Comparison of ENCODE assay signal across 8 cellular contexts in the genomic region with DNA sequence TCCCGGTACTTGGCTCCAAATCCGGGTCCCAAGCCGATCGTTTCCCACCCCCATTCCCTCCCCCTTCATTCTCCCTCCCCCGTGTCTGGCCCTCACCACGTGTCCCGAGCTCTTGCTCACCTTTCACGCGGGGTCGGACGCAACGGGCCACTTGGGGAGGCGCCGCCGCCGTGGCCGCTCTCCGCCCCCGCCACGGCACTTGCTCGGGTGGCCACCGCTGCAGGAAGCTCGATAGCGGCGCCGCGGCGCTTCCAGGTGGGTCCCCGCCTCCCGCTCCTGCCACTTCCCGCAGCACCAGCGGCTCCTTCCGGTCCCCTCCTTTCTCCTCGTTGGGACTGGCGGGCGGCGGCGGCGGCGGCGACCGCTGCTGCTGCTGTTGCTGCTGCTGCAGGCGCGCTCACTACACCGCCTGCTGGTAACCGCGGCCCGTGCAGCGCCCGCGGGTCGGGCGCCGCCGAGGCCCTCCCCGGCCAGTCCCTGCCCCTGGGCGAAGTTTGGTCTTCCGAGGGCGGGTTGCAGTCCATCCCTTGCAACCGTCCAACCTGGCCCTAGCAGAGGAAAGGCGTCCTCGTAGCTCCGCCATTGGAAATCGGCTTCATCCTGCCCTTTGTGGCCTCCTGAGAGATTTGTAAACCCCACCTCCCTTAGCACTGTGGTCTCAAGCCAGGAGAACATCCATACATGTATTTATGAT. TPM values are rescaled to one million over a fixed set of nuclear protein-coding genes. Genes with fewer than 3 reads are reported as not detected.
DNase-seq lines count a peak whose midpoint lies in the region; ATAC-seq and TF ChIP-seq lines count a peak whose summit lies in the region.

No MANE protein-coding gene starts in this region.

- H3K9me3 ChIP-seq in liver (ENCODE audit: control insufficient read depth in 4 of 4, low read length in 3 of 4), result no peaks in the 10 kb centered on the region

- peaks cover 0 to 1% (median 0%) of the 10 kb centered on the region in 7 donors for H3K9me3 Mint-ChIP-seq in CD14-positive monocyte
- H3K9me3 Mint-ChIP-seq in activated CD4-positive, alpha-beta T cell treated with anti-CD3 and anti-CD28 coated beads, Interleukin-2, amount 10 ng/mL, durations not matched to agents 7 days and 5 days, result no peaks in the 10 kb centered on the region

- H3K4me1 ChIP-seq in liver (ENCODE audit: control insufficient read depth in 4 of 4, insufficient read depth in 4 of 4, low read length in 3 of 4), result peaks cover 7 to 36% (median 23%) of the 10 kb centered on the region in 4 donors

- H3K27me3 ChIP-seq in liver (ENCODE audit: control insufficient read depth in 4 of 4, insufficient read depth in 4 of 4, low read length in 3 of 4), result no peaks in the 10 kb centered on the region

- DNase-seq in CD14-positive monocyte (ENCODE audit: low spot score), result peak; percentile 88
- peak; percentile 90 to 94 for DNase-seq in NCI-H526 (lab: John Stamatoyannopoulos, UW)
- peak; percentile 92 for DNase-seq in activated CD4-positive, alpha-beta T cell treated with anti-CD3 and anti-CD28 coated beads, Interleukin-2, amount 10 ng/mL, durations not matched to agents 7 days and 5 days
- peak; percentile 86 for DNase-seq in dedifferentiated amniotic fluid mesenchymal stem cell (ENCODE audit: extremely low spot score)
- peak; percentile 92 for DNase-seq in stimulated activated CD4-positive, alpha-beta T cell treated with anti-CD3 and anti-CD28 coated beads, Interleukin-4, amount 100 ng/mL, for 1 hour

- peak overlapping the region; percentile 99 to 100 for H3K27ac ChIP-seq in liver (ENCODE audit: low read depth in 1 of 2, low read length in 2 of 2)

- intact Hi-C loops in CD14-positive monocyte (cut with micrococcal nuclease), result loop anchor here (5.0 to 10.0 kb wide), 2 partner anchors 72 to 466 kb away; partner anchors contain the start of genes PIGK (in 1 of the 2) and USP33 (in 1 of the 2)

- CTCF ChIA-PET in activated CD4-positive, alpha-beta T cell treated with anti-CD3 and anti-CD28 coated beads, Interleukin-2, amount 10 ng/mL, durations not matched to agents 7 days and 5 days (lab: Charles Lee), result interaction anchor here (0.6 to 1.9 kb wide), 18 partner anchors 10 to 431 kb away, joined by 3 to 11 read pairs (median 3); partner anchors contain the start of genes DNAJB4 and MIGA1

- peaks cover 42% of the 10 kb centered on the region for H3K4me1 Mint-ChIP-seq in CD14-positive monocyte
- H3K4me1 Mint-ChIP-seq in activated CD4-positive, alpha-beta T cell treated with anti-CD3 and anti-CD28 coated beads, Interleukin-2, amount 10 ng/mL, durations not matched to agents 7 days and 5 days, result peaks cover 34% of the 10 kb centered on the region

- POLR2A ChIA-PET in activated CD4-positive, alpha-beta T cell treated with anti-CD3 and anti-CD28 coated beads, Interleukin-2, amount 10 ng/mL, durations not matched to agents 7 days and 5 days (lab: Charles Lee), result no interaction called here

- TF ChIP-seq CTCF in CD14-positive monocyte (IDR thresholded peaks at IDR 0.05), result peak; percentile 88
- peak; percentile 88 for TF ChIP-seq CTCF in liver (IDR thresholded peaks at IDR 0.05; ENCODE audit: low read depth, low read length, missing input control)

- H3K9ac ChIP-seq in liver (ENCODE audit: low read depth in 1 of 2, low read length in 2 of 2), result peak overlapping the region; percentile 60 to 78

- ATAC-seq in GM19351 (IDR thresholded peaks at IDR 0.05; ENCODE audit: unreplicated experiment) (peak; percentile 73), HG03520 (IDR thresholded peaks at IDR 0.05; ENCODE audit: unreplicated experiment) (peak; percentile 71)

- peak overlapping the region; percentile 65 to 93 (median 91) for H3K4me3 ChIP-seq in liver (ENCODE audit: low read depth in 1 of 3, low read length in 3 of 3)

- H3K36me3 ChIP-seq in liver (ENCODE audit: control insufficient read depth in 4 of 4, insufficient read depth in 3 of 4, low read depth in 1 of 4, low read length in 3 of 4), result no peaks in the 10 kb centered on the region

- under 1% methylated on average over 64 of the region's 64 CpGs for WGBS in liver

- H3K4me3 Mint-ChIP-seq in CD14-positive monocyte, result peak overlapping the region; percentile 97 to 99
- peak overlapping the region; percentile 95 for H3K4me3 Mint-ChIP-seq in activated CD4-positive, alpha-beta T cell treated with anti-CD3 and anti-CD28 coated beads, Interleukin-2, amount 10 ng/mL, durations not matched to agents 7 days and 5 days

- H3K27ac Mint-ChIP-seq in CD14-positive monocyte, result peak overlapping the region; percentile 96 to 99 (median 97)
- H3K27ac Mint-ChIP-seq in activated CD4-positive, alpha-beta T cell treated with anti-CD3 and anti-CD28 coated beads, Interleukin-2, amount 10 ng/mL, durations not matched to agents 7 days and 5 days, result peak overlapping the region; percentile 95

- H3K36me3 Mint-ChIP-seq in CD14-positive monocyte, result peaks cover 0 to 1% of the 10 kb centered on the region in 2 donors
- peaks cover 6% of the 10 kb centered on the region for H3K36me3 Mint-ChIP-seq in activated CD4-positive, alpha-beta T cell treated with anti-CD3 and anti-CD28 coated beads, Interleukin-2, amount 10 ng/mL, durations not matched to agents 7 days and 5 days (ENCODE audit: low read depth)

- no peaks in the 10 kb centered on the region for H3K27me3 Mint-ChIP-seq in CD14-positive monocyte (ENCODE audit: low read depth in 3 of 3)
- no peaks in the 10 kb centered on the region for H3K27me3 Mint-ChIP-seq in activated CD4-positive, alpha-beta T cell treated with anti-CD3 and anti-CD28 coated beads, Interleukin-2, amount 10 ng/mL, durations not matched to agents 7 days and 5 days

- peak; percentile 77 to 84 for TF ChIP-seq RAD21 in liver (IDR thresholded peaks at IDR 0.05)

TF ChIP-seq in liver, 16 proteins besides CTCF, POLR2A, EP300 and RAD21 (continues in another document):
- TF ChIP-seq NR2F2 (IDR thresholded peaks at IDR 0.05) (no peak), JUND (IDR thresholded peaks at IDR 0.05) (no peak), YY1 (IDR thresholded peaks at IDR 0.05) (peak; percentile 54), FOXA2 (IDR thresholded peaks at IDR 0.05) (no peak), EGR1 (IDR thresholded peaks at IDR 0.05; ENCODE audit: low read depth in 2 of 2) (peak in 1 of 2 donors; percentile 47), TAF1 (conservative IDR thresholded peaks at IDR 0.05) (no peak), REST (IDR thresholded peaks at IDR 0.05) (no peak), HNF4A (conservative IDR thresholded peaks at IDR 0.05) (peak; percentile 71 to 88), GABPA (IDR thresholded peaks at IDR 0.05 in 1 of 2, conservative IDR thresholded peaks at IDR 0.05 in 1 of 2) (peak; percentile 71 to 87), ATF3 (IDR thresholded peaks at IDR 0.05) (no peak), SP1 (IDR thresholded peaks at IDR 0.05) (peak; percentile 62), RXRA (IDR thresholded peaks at IDR 0.05) (peak in 1 of 2 donors; percentile 12)
- TF ChIP-seq, protein P1, sequence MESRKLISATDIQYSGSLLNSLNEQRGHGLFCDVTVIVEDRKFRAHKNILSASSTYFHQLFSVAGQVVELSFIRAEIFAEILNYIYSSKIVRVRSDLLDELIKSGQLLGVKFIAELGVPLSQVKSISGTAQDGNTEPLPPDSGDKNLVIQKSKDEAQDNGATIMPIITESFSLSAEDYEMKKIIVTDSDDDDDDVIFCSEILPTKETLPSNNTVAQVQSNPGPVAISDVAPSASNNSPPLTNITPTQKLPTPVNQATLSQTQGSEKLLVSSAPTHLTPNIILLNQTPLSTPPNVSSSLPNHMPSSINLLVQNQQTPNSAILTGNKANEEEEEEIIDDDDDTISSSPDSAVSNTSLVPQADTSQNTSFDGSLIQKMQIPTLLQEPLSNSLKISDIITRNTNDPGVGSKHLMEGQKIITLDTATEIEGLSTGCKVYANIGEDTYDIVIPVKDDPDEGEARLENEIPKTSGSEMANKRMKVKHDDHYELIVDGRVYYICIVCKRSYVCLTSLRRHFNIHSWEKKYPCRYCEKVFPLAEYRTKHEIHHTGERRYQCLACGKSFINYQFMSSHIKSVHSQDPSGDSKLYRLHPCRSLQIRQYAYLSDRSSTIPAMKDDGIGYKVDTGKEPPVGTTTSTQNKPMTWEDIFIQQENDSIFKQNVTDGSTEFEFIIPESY (IDR thresholded peaks at IDR 0.05), result no peak
- TF ChIP-seq, protein P2, sequence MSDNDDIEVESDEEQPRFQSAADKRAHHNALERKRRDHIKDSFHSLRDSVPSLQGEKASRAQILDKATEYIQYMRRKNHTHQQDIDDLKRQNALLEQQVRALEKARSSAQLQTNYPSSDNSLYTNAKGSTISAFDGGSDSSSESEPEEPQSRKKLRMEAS (IDR thresholded peaks at IDR 0.05), result no peak

RNA-seq across cellular contexts. Expression of gene ZZZ3, which starts 0.8 kb away (rescaled TPM):
- polyA plus RNA-seq in CD14-positive monocyte (10 to 100 TPM in 1 of 2 donors, 1 to 10 TPM in 1; 8.1 to 12.3 TPM), liver (10 to 100 TPM in 1 of 2 donors, 1 to 10 TPM in 1; 8.6 to 16.6 TPM)
- 10 to 100 TPM; 34.2 to 39.5 TPM for total RNA-seq in activated CD4-positive, alpha-beta T cell treated with anti-CD3 and anti-CD28 coated beads, Interleukin-2, amount 10 ng/mL, durations not matched to agents 7 days and 5 days
- 10 to 100 TPM; 45.5 to 48.9 TPM for total RNA-seq in liver

Comparison
In these comparisons a context has a peak if more than half of its experiments do, and no peak if none do; other contexts are left out.
1. Peak in every context shown above with its lines: DNase-seq, ATAC-seq, H3K4me3 ChIP-seq and H3K27ac ChIP-seq.